14 cellular contexts compared by ENCODE assay signal in the genomic region with DNA sequence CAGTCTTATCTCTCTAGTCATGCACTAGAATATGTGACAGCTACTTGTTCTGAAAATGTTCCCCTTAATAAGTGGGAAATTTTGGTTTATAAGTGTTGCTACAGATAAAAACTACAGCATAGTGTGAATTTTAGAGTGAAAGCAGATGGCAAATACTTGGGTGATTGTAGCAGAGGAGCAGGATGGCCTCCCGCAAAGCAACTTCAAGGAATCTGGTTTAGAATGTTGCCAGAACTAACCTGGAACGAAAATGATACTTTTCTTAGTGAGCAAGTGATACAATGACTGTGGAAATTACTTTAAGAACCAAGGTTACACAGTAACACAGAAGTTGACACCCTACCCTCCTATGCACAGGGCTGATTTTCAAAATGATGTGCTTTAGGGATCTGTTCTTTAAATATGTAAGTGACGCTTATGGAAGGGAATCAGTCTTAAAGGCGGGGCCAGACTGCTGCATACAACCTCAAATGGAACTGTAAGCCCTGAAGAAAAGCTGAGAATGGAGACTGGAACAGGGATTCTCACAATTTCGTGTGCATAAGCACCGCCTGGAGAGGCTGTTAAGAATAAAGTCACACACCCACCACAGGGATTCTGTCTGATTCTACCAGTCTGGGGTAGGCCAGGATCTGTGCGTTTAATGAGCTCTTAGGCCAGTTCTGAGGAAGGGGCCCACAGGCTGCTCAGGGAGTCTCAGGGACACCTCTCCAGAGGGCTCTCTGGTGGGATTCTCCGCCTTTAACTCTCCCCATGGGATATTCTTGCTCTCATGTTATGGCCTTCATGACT.
DNase-seq lines count a peak whose midpoint lies in the region; ATAC-seq and TF ChIP-seq lines count a peak whose summit lies in the region.
"Had no signal": no experiment of that assay in that cellular context is flagged by ENCODE, and none has a peak within 500 bp of the region (broad histone marks: within the 10 kb centered on the region; RNA-seq: fewer than 3 reads in every experiment).

No MANE protein-coding gene starts in this region.

- H3K27ac Mint-ChIP-seq in activated naive CD4-positive, alpha-beta T cell treated with anti-CD3 and anti-CD28 coated beads, Interleukin-2, amount 50 U/mL, for 72 hours: peak overlapping the region; percentile 63 to 80
- H3K27ac Mint-ChIP-seq in brain: peak overlapping the region in 4 of 5 experiments; percentile 52 to 89 (median 78)
- peak overlapping the region; percentile 79 to 96 (median 85) for H3K27ac Mint-ChIP-seq in naive thymus-derived CD8-positive, alpha-beta T cell

- H3K4me3 ChIP-seq in vagina (no peak overlapping the region), HAP-1 (no peak overlapping the region)
- H3K4me3 ChIP-seq: lower lobe of right lung had no signal

- H3K9me3 ChIP-seq in vagina (no peaks in the 10 kb centered on the region), HAP-1 (no peaks in the 10 kb centered on the region)
- H3K9me3 ChIP-seq: lower lobe of right lung, neutrophil had no signal

- intact Hi-C loops in vagina (cut with DNase I): no loop called here

- no peak for ATAC-seq in activated naive CD4-positive, alpha-beta T cell treated with anti-CD3 and anti-CD28 coated beads, Interleukin-2, amount 50 U/mL, for 72 hours
- no peak for ATAC-seq in naive thymus-derived CD8-positive, alpha-beta T cell
- no peak for ATAC-seq in GM18498 (IDR thresholded peaks at IDR 0.05; ENCODE audit: unreplicated experiment)
- ATAC-seq: stimulated activated naive CD8-positive, alpha-beta T cell treated with anti-CD3 and anti-CD28 coated beads, Interleukin-15, amount 100 ng/mL, for 72 hours had no signal

- H3K4me3 Mint-ChIP-seq in brain: peak overlapping the region in 1 of 5 experiments; percentile 17
- H3K4me3 Mint-ChIP-seq in naive thymus-derived CD8-positive, alpha-beta T cell: peak overlapping the region in 1 of 10 donors; percentile 12
- H3K4me3 Mint-ChIP-seq: stimulated activated naive CD8-positive, alpha-beta T cell treated with anti-CD3 and anti-CD28 coated beads, Interleukin-15, amount 100 ng/mL, for 72 hours had no signal

- in situ Hi-C loops in HAP-1 (cut with MboI; ENCODE audit: low sequenced_read_pairs): no loop called here

- H3K4me1 ChIP-seq in vagina (peaks cover 40% of the 10 kb centered on the region), HAP-1 (no peaks in the 10 kb centered on the region)

- TF ChIP-seq CTCF in brain (conservative IDR thresholded peaks at IDR 0.05) (no peak), vagina (IDR thresholded peaks at IDR 0.05) (no peak)

- POLR2A ChIA-PET in naive thymus-derived CD8-positive, alpha-beta T cell (lab: Charles Lee): interaction anchor here (1.5 kb wide), 1 partner anchor 216 kb away, joined by 3 read pairs; no protein-coding TSS in a partner anchor

- no peaks in the 10 kb centered on the region for H3K27me3 Mint-ChIP-seq in brain
- H3K27me3 Mint-ChIP-seq in naive thymus-derived CD8-positive, alpha-beta T cell: no peaks in the 10 kb centered on the region
- H3K27me3 Mint-ChIP-seq: stimulated activated naive CD8-positive, alpha-beta T cell treated with anti-CD3 and anti-CD28 coated beads, Interleukin-15, amount 100 ng/mL, for 72 hours had no signal

- peaks cover 35 to 44% of the 10 kb centered on the region in 2 donors for H3K36me3 Mint-ChIP-seq in activated naive CD4-positive, alpha-beta T cell treated with anti-CD3 and anti-CD28 coated beads, Interleukin-2, amount 50 U/mL, for 72 hours
- peaks cover 49% of the 10 kb centered on the region for H3K36me3 Mint-ChIP-seq in brain
- H3K36me3 Mint-ChIP-seq in naive thymus-derived CD8-positive, alpha-beta T cell: peaks cover 6 to 45% (median 19%) of the 10 kb centered on the region in 3 donors

- H3K27me3 ChIP-seq in vagina: no peaks in the 10 kb centered on the region
- no peaks in the 10 kb centered on the region for H3K27me3 ChIP-seq in HAP-1 (ENCODE audit: low read depth)
- H3K27me3 ChIP-seq: neutrophil had no signal

- peak overlapping the region; percentile 62 for H3K27ac ChIP-seq in vagina
- H3K27ac ChIP-seq: neutrophil had no signal

- no peak for TF ChIP-seq POLR2A in vagina (IDR thresholded peaks at IDR 0.05)

- H3K4me1 Mint-ChIP-seq in brain: peaks cover 86% of the 10 kb centered on the region
- H3K4me1 Mint-ChIP-seq in naive thymus-derived CD8-positive, alpha-beta T cell: peaks cover 30 to 91% (median 86%) of the 10 kb centered on the region in 4 donors

- DNase-seq in activated naive CD4-positive, alpha-beta T cell treated with anti-CD3 and anti-CD28 coated beads, Interleukin-2, amount 50 U/mL, for 72 hours (ENCODE audit: low spot score in 2 of 2): no peak
- no peak for DNase-seq in activated naive CD4-positive, alpha-beta T cell treated with Interleukin-2 at 50 U/mL for 16 hours
- no peak for DNase-seq in naive thymus-derived CD8-positive, alpha-beta T cell
- DNase-seq in vagina (ENCODE audit: extremely low spot score in 2 of 2) (no peak), MV-4-11 (lab: John Stamatoyannopoulos, UW) (no peak), HAP-1 (ENCODE audit: low spot score in 2 of 2) (no peak)
- DNase-seq: amygdala; dermis blood vessel endothelial cell; lower lobe of right lung; NCI-H1105 treated with DMSO at 0.1 percent for 48 hours; stimulated activated naive CD8-positive, alpha-beta T cell treated with anti-CD3 and anti-CD28 coated beads, Interleukin-15, amount 100 ng/mL, for 72 hours had no signal

- H3K9me3 Mint-ChIP-seq in activated naive CD4-positive, alpha-beta T cell treated with anti-CD3 and anti-CD28 coated beads, Interleukin-2, amount 50 U/mL, for 72 hours: peaks cover 0 to 4% of the 10 kb centered on the region in 2 donors
- no peaks in the 10 kb centered on the region for H3K9me3 Mint-ChIP-seq in brain
- H3K9me3 Mint-ChIP-seq in naive thymus-derived CD8-positive, alpha-beta T cell: peaks cover 0 to 6% (median under 1%) of the 10 kb centered on the region in 9 donors
- H3K9me3 Mint-ChIP-seq: stimulated activated naive CD8-positive, alpha-beta T cell treated with anti-CD3 and anti-CD28 coated beads, Interleukin-15, amount 100 ng/mL, for 72 hours had no signal

- H3K36me3 ChIP-seq in vagina: no peaks in the 10 kb centered on the region
- no peaks in the 10 kb centered on the region for H3K36me3 ChIP-seq in HAP-1 (replicated peaks)
- H3K36me3 ChIP-seq: lower lobe of right lung, neutrophil had no signal
